Comparison of ENCODE assay signal across 8 cellular contexts in genomic region chr1:40450491-40451237, GRCh38. TPM values are rescaled to one million over a fixed set of nuclear protein-coding genes. Genes with fewer than 3 reads are reported as not detected.
DNase-seq lines count a peak whose midpoint lies in the region; ATAC-seq and TF ChIP-seq lines count a peak whose summit lies in the region.

No MANE protein-coding gene starts in this region.

- H3K27ac ChIP-seq in aorta (ENCODE audit: low read depth in 1 of 2, low read length in 2 of 2), result peak overlapping the region in 1 of 2 donors; percentile 76

- peaks cover 0 to 1% of the 10 kb centered on the region in 2 donors for H3K4me1 ChIP-seq in aorta (ENCODE audit: control insufficient read depth in 1 of 2, insufficient read depth in 2 of 2, low read length in 2 of 2)

- no peaks in the 10 kb centered on the region for H3K27me3 Mint-ChIP-seq in activated naive CD8-positive, alpha-beta T cell treated with anti-CD3 and anti-CD28 coated beads, Interleukin-2, amount 50 U/mL, for 24 hours

- peaks cover 48% of the 10 kb centered on the region for H3K9me3 Mint-ChIP-seq in activated naive CD8-positive, alpha-beta T cell treated with anti-CD3 and anti-CD28 coated beads, Interleukin-2, amount 50 U/mL, for 24 hours

- no peaks in the 10 kb centered on the region for H3K36me3 ChIP-seq in aorta (ENCODE audit: control insufficient read depth in 1 of 2, insufficient read depth in 2 of 2, low read length in 1 of 2)

- no peaks in the 10 kb centered on the region for H3K9me3 ChIP-seq in aorta (ENCODE audit: control insufficient read depth, low read length)

- H3K4me1 Mint-ChIP-seq in activated naive CD8-positive, alpha-beta T cell treated with anti-CD3 and anti-CD28 coated beads, Interleukin-2, amount 50 U/mL, for 24 hours, result peaks cover 44% of the 10 kb centered on the region

- peak; percentile 53 for TF ChIP-seq POLR2A in GM19099 (IDR thresholded peaks at IDR 0.05; ENCODE audit: extremely low read depth, insufficient read length, low read depth)

- ATAC-seq in HG03457 (IDR thresholded peaks at IDR 0.05; ENCODE audit: unreplicated experiment) (peak; percentile 21), SK-N-SH treated with all-trans-retinoic acid at 6 μM for 48 hours (peak; percentile 71), sciatic nerve (peak; percentile 27), aorta (ENCODE audit: low FRiP score) (peak; percentile 26)
- ATAC-seq in activated naive CD8-positive, alpha-beta T cell treated with anti-CD3 and anti-CD28 coated beads, Interleukin-2, amount 50 U/mL, for 24 hours, result peak; percentile 88

- H3K36me3 Mint-ChIP-seq in activated naive CD8-positive, alpha-beta T cell treated with anti-CD3 and anti-CD28 coated beads, Interleukin-2, amount 50 U/mL, for 24 hours (ENCODE audit: low read depth), result peaks cover 51% of the 10 kb centered on the region

- peak overlapping the region; percentile 86 for H3K4me3 Mint-ChIP-seq in activated naive CD8-positive, alpha-beta T cell treated with anti-CD3 and anti-CD28 coated beads, Interleukin-2, amount 50 U/mL, for 24 hours

- intact Hi-C loops in sciatic nerve (cut with DNase I), result no loop called here
- intact Hi-C loops in aorta (cut with DNase I), result no loop called here

- DNase-seq in AG08396 (ENCODE audit: low spot score) (peak; percentile 32), hepatic stellate cell (ENCODE audit: low spot score) (peak; percentile 33), sciatic nerve (ENCODE audit: low spot score) (no peak), aorta (peak; percentile 58 to 79)
- peak; percentile 83 for DNase-seq in activated naive CD8-positive, alpha-beta T cell treated with anti-CD3 and anti-CD28 coated beads, Interleukin-2, amount 50 U/mL, for 24 hours

- peak overlapping the region; percentile 58 to 66 for H3K4me3 ChIP-seq in aorta (ENCODE audit: low read length in 2 of 2)

- no peaks in the 10 kb centered on the region for H3K27me3 ChIP-seq in aorta (ENCODE audit: control insufficient read depth in 1 of 2, insufficient read depth in 2 of 2, low read length in 1 of 2)

- H3K27ac Mint-ChIP-seq in activated naive CD8-positive, alpha-beta T cell treated with anti-CD3 and anti-CD28 coated beads, Interleukin-2, amount 50 U/mL, for 24 hours, result peak overlapping the region; percentile 94

- 4 to 10% methylated on average over 22 of the region's 22 CpGs for WGBS in aorta, 2 donors

TF ChIP-seq in SK-N-SH treated with all-trans-retinoic acid at 6 μM for 48 hours, 23 proteins besides CTCF, POLR2A, EP300 and RAD21:
- TF ChIP-seq OSR1 (CRISPR knock-in tag; IDR thresholded peaks at IDR 0.05), result no peak
- TF ChIP-seq, protein P1, sequence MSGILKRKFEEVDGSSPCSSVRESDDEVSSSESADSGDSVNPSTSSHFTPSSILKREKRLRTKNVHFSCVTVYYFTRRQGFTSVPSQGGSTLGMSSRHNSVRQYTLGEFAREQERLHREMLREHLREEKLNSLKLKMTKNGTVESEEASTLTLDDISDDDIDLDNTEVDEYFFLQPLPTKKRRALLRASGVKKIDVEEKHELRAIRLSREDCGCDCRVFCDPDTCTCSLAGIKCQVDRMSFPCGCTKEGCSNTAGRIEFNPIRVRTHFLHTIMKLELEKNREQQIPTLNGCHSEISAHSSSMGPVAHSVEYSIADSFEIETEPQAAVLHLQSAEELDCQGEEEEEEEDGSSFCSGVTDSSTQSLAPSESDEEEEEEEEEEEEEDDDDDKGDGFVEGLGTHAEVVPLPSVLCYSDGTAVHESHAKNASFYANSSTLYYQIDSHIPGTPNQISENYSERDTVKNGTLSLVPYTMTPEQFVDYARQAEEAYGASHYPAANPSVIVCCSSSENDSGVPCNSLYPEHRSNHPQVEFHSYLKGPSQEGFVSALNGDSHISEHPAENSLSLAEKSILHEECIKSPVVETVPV (CRISPR knock-in tag; IDR thresholded peaks at IDR 0.05), result no peak
- TF ChIP-seq, protein P2, sequence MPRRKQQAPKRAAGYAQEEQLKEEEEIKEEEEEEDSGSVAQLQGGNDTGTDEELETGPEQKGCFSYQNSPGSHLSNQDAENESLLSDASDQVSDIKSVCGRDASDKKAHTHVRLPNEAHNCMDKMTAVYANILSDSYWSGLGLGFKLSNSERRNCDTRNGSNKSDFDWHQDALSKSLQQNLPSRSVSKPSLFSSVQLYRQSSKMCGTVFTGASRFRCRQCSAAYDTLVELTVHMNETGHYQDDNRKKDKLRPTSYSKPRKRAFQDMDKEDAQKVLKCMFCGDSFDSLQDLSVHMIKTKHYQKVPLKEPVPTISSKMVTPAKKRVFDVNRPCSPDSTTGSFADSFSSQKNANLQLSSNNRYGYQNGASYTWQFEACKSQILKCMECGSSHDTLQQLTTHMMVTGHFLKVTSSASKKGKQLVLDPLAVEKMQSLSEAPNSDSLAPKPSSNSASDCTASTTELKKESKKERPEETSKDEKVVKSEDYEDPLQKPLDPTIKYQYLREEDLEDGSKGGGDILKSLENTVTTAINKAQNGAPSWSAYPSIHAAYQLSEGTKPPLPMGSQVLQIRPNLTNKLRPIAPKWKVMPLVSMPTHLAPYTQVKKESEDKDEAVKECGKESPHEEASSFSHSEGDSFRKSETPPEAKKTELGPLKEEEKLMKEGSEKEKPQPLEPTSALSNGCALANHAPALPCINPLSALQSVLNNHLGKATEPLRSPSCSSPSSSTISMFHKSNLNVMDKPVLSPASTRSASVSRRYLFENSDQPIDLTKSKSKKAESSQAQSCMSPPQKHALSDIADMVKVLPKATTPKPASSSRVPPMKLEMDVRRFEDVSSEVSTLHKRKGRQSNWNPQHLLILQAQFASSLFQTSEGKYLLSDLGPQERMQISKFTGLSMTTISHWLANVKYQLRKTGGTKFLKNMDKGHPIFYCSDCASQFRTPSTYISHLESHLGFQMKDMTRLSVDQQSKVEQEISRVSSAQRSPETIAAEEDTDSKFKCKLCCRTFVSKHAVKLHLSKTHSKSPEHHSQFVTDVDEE (CRISPR knock-in tag; IDR thresholded peaks at IDR 0.05), result no peak
- TF ChIP-seq GLIS3 (CRISPR knock-in tag; IDR thresholded peaks at IDR 0.05), result no peak
- TF ChIP-seq ZNF8 (CRISPR knock-in tag; IDR thresholded peaks at IDR 0.05), result no peak
- TF ChIP-seq PPARA (CRISPR knock-in tag; IDR thresholded peaks at IDR 0.05; ENCODE audit: borderline replicate concordance), result no peak
- TF ChIP-seq, protein P3, sequence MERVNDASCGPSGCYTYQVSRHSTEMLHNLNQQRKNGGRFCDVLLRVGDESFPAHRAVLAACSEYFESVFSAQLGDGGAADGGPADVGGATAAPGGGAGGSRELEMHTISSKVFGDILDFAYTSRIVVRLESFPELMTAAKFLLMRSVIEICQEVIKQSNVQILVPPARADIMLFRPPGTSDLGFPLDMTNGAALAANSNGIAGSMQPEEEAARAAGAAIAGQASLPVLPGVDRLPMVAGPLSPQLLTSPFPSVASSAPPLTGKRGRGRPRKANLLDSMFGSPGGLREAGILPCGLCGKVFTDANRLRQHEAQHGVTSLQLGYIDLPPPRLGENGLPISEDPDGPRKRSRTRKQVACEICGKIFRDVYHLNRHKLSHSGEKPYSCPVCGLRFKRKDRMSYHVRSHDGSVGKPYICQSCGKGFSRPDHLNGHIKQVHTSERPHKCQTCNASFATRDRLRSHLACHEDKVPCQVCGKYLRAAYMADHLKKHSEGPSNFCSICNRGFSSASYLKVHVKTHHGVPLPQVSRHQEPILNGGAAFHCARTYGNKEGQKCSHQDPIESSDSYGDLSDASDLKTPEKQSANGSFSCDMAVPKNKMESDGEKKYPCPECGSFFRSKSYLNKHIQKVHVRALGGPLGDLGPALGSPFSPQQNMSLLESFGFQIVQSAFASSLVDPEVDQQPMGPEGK (CRISPR knock-in tag; IDR thresholded peaks at IDR 0.05; ENCODE audit: borderline replicate concordance), result no peak

RNA-seq across cellular contexts. Expression of gene ZFP69B, which starts 0.4 kb away (rescaled TPM):
- total RNA-seq in sciatic nerve (1.6 TPM), aorta (1 to 10 TPM; 2.2 to 2.4 TPM)
- 1 to 10 TPM in 1 of 2 donors, under 1 TPM in 1; 0.54 to 2.0 TPM for polyA plus RNA-seq in aorta

RNA-seq across cellular contexts. Expression of gene ZFP69, which starts 26.4 kb away (rescaled TPM):
- total RNA-seq in sciatic nerve (5.1 TPM), aorta (1 to 10 TPM; 3.5 to 3.8 TPM)
- 1 to 10 TPM; 2.5 to 3.9 TPM for polyA plus RNA-seq in aorta

RNA-seq across cellular contexts. Expression of gene EXO5, which starts 57.9 kb away (rescaled TPM):
- 5.2 TPM for total RNA-seq in sciatic nerve
- total RNA-seq in aorta, result 1 to 10 TPM; 4.4 to 7.8 TPM
- 1 to 10 TPM; 3.5 to 9.1 TPM for polyA plus RNA-seq in aorta

Comparison
In these comparisons a context has a peak if more than half of its experiments do, and no peak if none do; other contexts are left out.
1. ATAC-seq: peak in every context shown above with its lines; median percentile 88 in activated naive CD8-positive, alpha-beta T cell treated with anti-CD3 and anti-CD28 coated beads, Interleukin-2, amount 50 U/mL, for 24 hours; 71 in SK-N-SH treated with all-trans-retinoic acid at 6 μM for 48 hours; 27 in sciatic nerve; 26 in aorta; 21 in HG03457.